ENCODE assay signal across 31 cellular contexts in genomic region chr3:78013653-78014052, GRCh38.
"Had no signal": no experiment of that assay in that cellular context is flagged by ENCODE, and none has a peak within 500 bp of the region (broad histone marks: within the 10 kb centered on the region; RNA-seq: fewer than 3 reads in every experiment).

No MANE protein-coding gene starts in this region.

- H3K9me3 ChIP-seq: adrenal gland, body of pancreas, breast epithelium had no signal

- H3K27me3 ChIP-seq: adrenal gland, body of pancreas, brain microvascular endothelial cell, breast epithelium had no signal

- DNase-seq: activated B cell treated with CpG ODN at 0.5 μM for 24 hours; activated CD4-positive, alpha-beta memory T cell treated with anti-CD3 and anti-CD28 coated beads for 36 hours; activated CD4-positive, alpha-beta T cell treated with anti-CD3 and anti-CD28 coated beads for 4 hours; activated CD4-positive, alpha-beta T cell treated with anti-CD3 and anti-CD28 coated beads, Interleukin-2, amount 10 ng/mL, durations not matched to agents 24 days and 14 days; activated CD4-positive, alpha-beta T cell treated with anti-CD3 and anti-CD28 coated beads, Interleukin-2, amount 50 U/mL, for 1 hour; activated CD4-positive, alpha-beta T cell treated with anti-CD3 and anti-CD28 coated beads, Interleukin-2, amount 50 U/mL, for 4 hours; activated CD4-positive, CD25-positive, alpha-beta regulatory T cell treated with anti-CD3 and anti-CD28 coated beads, Interleukin-2, amount 50 U/mL, for 72 hours; activated CD8-positive, alpha-beta memory T cell treated with anti-CD3 and anti-CD28 coated beads, Interleukin-2, amount 50 U/mL, for 4 hours; activated CD8-positive, alpha-beta T cell treated with anti-CD3 and anti-CD28 coated beads for 36 hours; activated effector memory CD4-positive, alpha-beta T cell treated with anti-CD3 and anti-CD28 coated beads, Interleukin-2, amount 50 U/mL, for 16 hours; activated gamma-delta T cell treated with Interleukin-2 at 50 U/mL for 16 hours; activated naive CD4-positive, alpha-beta T cell; activated naive CD4-positive, alpha-beta T cell treated with anti-CD3 and anti-CD28 coated beads for 36 hours; activated naive CD4-positive, alpha-beta T cell treated with anti-CD3 and anti-CD28 coated beads, Interleukin-2, amount 50 U/mL, for 16 hours; activated naive CD8-positive, alpha-beta T cell treated with anti-CD3 and anti-CD28 coated beads for 36 hours; activated T-cell treated with anti-CD3 and anti-CD28 coated beads for 4 hours; activated T-cell treated with anti-CD3 and anti-CD28 coated beads, Interleukin-2, amount 50 U/mL, for 1 hour; activated T-cell treated with anti-CD3 and anti-CD28 coated beads, Interleukin-2, amount 50 U/mL, for 4 hours; activated T-cell treated with anti-CD3 and anti-CD28 coated beads, Interleukin-2, amount 50 U/mL, for 72 hours; adrenal gland; amniotic stem cell; aorta; body of pancreas; brain microvascular endothelial cell; central memory CD4-positive, alpha-beta T cell; T-helper 2 cell; T-helper 9 cell had no signal

- H3K4me1 ChIP-seq: body of pancreas, breast epithelium had no signal

- ATAC-seq: activated CD8-positive, alpha-beta T cell treated with anti-CD3 and anti-CD28 coated beads for 36 hours; activated naive CD4-positive, alpha-beta T cell treated with anti-CD3 and anti-CD28 coated beads, Interleukin-2, amount 50 U/mL, for 72 hours; activated T-cell treated with anti-CD3 and anti-CD28 coated beads, Interleukin-2, amount 50 U/mL, for 4 hours; activated T-cell treated with anti-CD3 and anti-CD28 coated beads, Interleukin-2, amount 50 U/mL, for 72 hours; activated T-helper 17 cell treated with anti-CD3 and anti-CD28 coated beads, Interleukin-2, amount 50 U/mL, for 72 hours; body of pancreas had no signal

- H3K27ac ChIP-seq: adrenal gland, body of pancreas, brain microvascular endothelial cell, breast epithelium, VCaP had no signal

- H3K36me3 ChIP-seq: adrenal gland, brain microvascular endothelial cell, breast epithelium had no signal

- H3K4me3 ChIP-seq: adrenal gland, body of pancreas, breast epithelium had no signal
